Comparison of ENCODE assay signal across 25 cellular contexts in the genomic region with DNA sequence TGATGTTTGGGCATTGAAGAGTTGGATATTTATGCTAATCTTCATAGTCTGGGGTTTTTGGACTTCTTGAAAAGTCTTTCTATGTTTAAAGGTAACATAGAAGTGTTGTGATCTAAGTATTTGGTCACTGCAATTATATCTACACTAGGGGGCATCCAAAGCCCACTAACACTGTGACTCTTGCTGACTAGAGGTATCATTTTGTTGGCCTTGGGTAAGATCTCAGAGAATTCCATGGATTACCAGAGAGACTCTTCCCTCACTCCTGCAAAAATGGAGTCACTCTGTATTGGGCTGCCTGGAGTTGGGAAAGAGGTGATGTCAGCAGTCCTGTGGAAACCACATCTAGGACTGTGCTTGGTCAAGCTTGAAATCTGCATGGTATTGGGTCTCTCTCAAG.
A peak's percentile ranks its signal among the peaks of the same experiment; 100 is the strongest.
DNase-seq lines count a peak whose midpoint lies in the region; ATAC-seq and TF ChIP-seq lines count a peak whose summit lies in the region.
"Had no signal": no experiment of that assay in that cellular context is flagged by ENCODE, and none has a peak within 500 bp of the region (broad histone marks: within the 10 kb centered on the region; RNA-seq: fewer than 3 reads in every experiment).

No MANE protein-coding gene starts in this region.

- no peaks in the 10 kb centered on the region for H3K4me1 ChIP-seq in HAP-1
- H3K4me1 ChIP-seq in PC-3 (ENCODE audit: insufficient read depth, low read length), result no peaks in the 10 kb centered on the region
- H3K4me1 ChIP-seq: pancreas, SJSA1 had no signal

- no peak overlapping the region for H3K27ac ChIP-seq in PC-3 (ENCODE audit: low read length)
- H3K27ac ChIP-seq: dorsolateral prefrontal cortex, pancreas, SJSA1 had no signal

- no peak overlapping the region for H2AFZ ChIP-seq in PC-3 (ENCODE audit: low read length)

- no peaks in the 10 kb centered on the region for H3K79me2 ChIP-seq in PC-3 (ENCODE audit: low read length)

- intact Hi-C loops in PC-3 (cut with micrococcal nuclease) (no loop called here), Calu3 (cut with micrococcal nuclease; ENCODE audit: unreplicated experiment) (no loop called here)

- ATAC-seq in PC-3, result no peak
- ATAC-seq in GM19035 (IDR thresholded peaks at IDR 0.05; ENCODE audit: unreplicated experiment), result no peak
- ATAC-seq: activated CD8-positive, alpha-beta T cell treated with anti-CD3 and anti-CD28 coated beads for 36 hours; HCT116; Panc1; pancreas; sciatic nerve had no signal

- H3K27me3 ChIP-seq in HAP-1 (ENCODE audit: low read depth), result no peaks in the 10 kb centered on the region
- no peaks in the 10 kb centered on the region for H3K27me3 ChIP-seq in PC-3 (ENCODE audit: low read length)
- H3K27me3 ChIP-seq: SJSA1 had no signal

- BruUV-seq in PC-3 (replicated peaks; lab: Mats Ljungman, UMichigan), result no TSS peak
- BruUV-seq in Calu3 (replicated peaks; lab: Mats Ljungman, UMichigan), result no TSS peak

- TF ChIP-seq CTCF in PC-3 (conservative IDR thresholded peaks at IDR 0.05; ENCODE audit: low read depth, low read length), result 0 out of 2 replicates have a peak, but pooled peaks have one; percentile 17
- TF ChIP-seq CTCF in nephron progenitor cell (IDR thresholded peaks at IDR 0.05), result peak; percentile 34
- TF ChIP-seq CTCF in Calu3 (IDR thresholded peaks at IDR 0.05; ENCODE audit: unreplicated experiment), result no peak
- TF ChIP-seq CTCF in GM20000 (IDR thresholded peaks at IDR 0.05; ENCODE audit: extremely low read depth, missing control alignments), result no peak

- H3K36me3 Mint-ChIP-seq in nephron progenitor cell (ENCODE audit: low read depth) (no peaks in the 10 kb centered on the region), Calu3 (ENCODE audit: insufficient read depth, unreplicated experiment) (no peaks in the 10 kb centered on the region)
- H3K36me3 Mint-ChIP-seq: memory B cell had no signal

- no peak overlapping the region for H3K4me3 Mint-ChIP-seq in nephron progenitor cell
- H3K4me3 Mint-ChIP-seq in Calu3 (ENCODE audit: low read depth, unreplicated experiment), result no peak overlapping the region
- H3K4me3 Mint-ChIP-seq: activated B cell treated with CpG ODN at 0.5 μM for 24 hours; activated CD8-positive, alpha-beta T cell treated with anti-CD3 and anti-CD28 coated beads for 36 hours; activated naive CD4-positive, alpha-beta T cell treated with anti-CD3 and anti-CD28 coated beads for 36 hours; central memory CD8-positive, alpha-beta T cell; memory B cell had no signal

- CTCF ChIA-PET in PC-3 (lab: Charles Lee) (no interaction called here), Calu3 (lab: Charles Lee) (no interaction called here)

- H4K20me1 ChIP-seq in PC-3 (ENCODE audit: low read length), result no peaks in the 10 kb centered on the region

- H3K4me3 ChIP-seq in HAP-1 (no peak overlapping the region), PC-3 (ENCODE audit: low read length) (no peak overlapping the region)
- H3K4me3 ChIP-seq: dorsolateral prefrontal cortex, pancreas, SJSA1 had no signal

- no peaks in the 10 kb centered on the region for H3F3A ChIP-seq in PC-3 (ENCODE audit: low read length, unreplicated experiment)

- no peak overlapping the region for H3K27ac Mint-ChIP-seq in nephron progenitor cell
- H3K27ac Mint-ChIP-seq in Calu3 (ENCODE audit: unreplicated experiment), result no peak overlapping the region
- H3K27ac Mint-ChIP-seq: activated B cell treated with CpG ODN at 0.5 μM for 24 hours; activated CD8-positive, alpha-beta T cell treated with anti-CD3 and anti-CD28 coated beads for 36 hours; activated naive CD4-positive, alpha-beta T cell treated with anti-CD3 and anti-CD28 coated beads for 36 hours; memory B cell had no signal

- no peak overlapping the region for H3K9ac ChIP-seq in PC-3 (ENCODE audit: low read length)

- H3K36me3 ChIP-seq in HAP-1 (replicated peaks), result no peaks in the 10 kb centered on the region
- H3K36me3 ChIP-seq in PC-3 (ENCODE audit: low read depth, low read length), result no peaks in the 10 kb centered on the region
- H3K36me3 ChIP-seq: pancreas, SJSA1 had no signal

- DNase-seq in DMS53 (lab: John Stamatoyannopoulos, UW) (peak; percentile 32), DMS53 treated with DMSO at 0.1 percent for 48 hours (lab: John Stamatoyannopoulos, UW; ENCODE audit: unreplicated experiment) (no peak), HAP-1 (ENCODE audit: low spot score in 2 of 2) (peak; percentile 3 to 9), PC-3 (no peak), nephron progenitor cell (no peak), Calu3 (no peak), GM20000 (ENCODE audit: low spot score) (no peak)
- DNase-seq: activated B cell treated with CpG ODN at 0.5 μM for 24 hours; activated CD8-positive, alpha-beta T cell treated with anti-CD3 and anti-CD28 coated beads for 36 hours; activated naive CD4-positive, alpha-beta T cell treated with anti-CD3 and anti-CD28 coated beads for 36 hours; activated T-cell treated with anti-CD3 and anti-CD28 coated beads, Interleukin-2, amount 50 U/mL, for 1 hour; dorsolateral prefrontal cortex; GF-D8; kidney; NCI-H146; NCI-H748 treated with DMSO at 0.1 percent for 48 hours; pancreas; substantia nigra had no signal

- in situ Hi-C loops in HAP-1 (cut with MboI; ENCODE audit: low sequenced_read_pairs), result no loop called here

- H3K9me3 Mint-ChIP-seq in nephron progenitor cell, result no peaks in the 10 kb centered on the region
- H3K9me3 Mint-ChIP-seq in Calu3 (ENCODE audit: low read depth, unreplicated experiment), result peaks cover 8% of the 10 kb centered on the region
- H3K9me3 Mint-ChIP-seq: activated B cell treated with CpG ODN at 0.5 μM for 24 hours; activated CD8-positive, alpha-beta T cell treated with anti-CD3 and anti-CD28 coated beads for 36 hours; activated naive CD4-positive, alpha-beta T cell treated with anti-CD3 and anti-CD28 coated beads for 36 hours; memory B cell had no signal

- POLR2A ChIA-PET in PC-3 (lab: Charles Lee; ENCODE audit: unreplicated experiment), result no interaction called here

- H3K9me2 ChIP-seq in PC-3 (replicated peaks; ENCODE audit: low read length), result no peaks in the 10 kb centered on the region

- H3K4me1 Mint-ChIP-seq in nephron progenitor cell (no peaks in the 10 kb centered on the region), Calu3 (ENCODE audit: low read depth, unreplicated experiment) (no peaks in the 10 kb centered on the region)
- H3K4me1 Mint-ChIP-seq: activated B cell treated with CpG ODN at 0.5 μM for 24 hours; central memory CD8-positive, alpha-beta T cell; memory B cell had no signal

- no peaks in the 10 kb centered on the region for H3K9me3 ChIP-seq in HAP-1
- H3K9me3 ChIP-seq in PC-3 (ENCODE audit: low read length), result no peaks in the 10 kb centered on the region
- H3K9me3 ChIP-seq: pancreas, SJSA1 had no signal

- H3K4me2 ChIP-seq in PC-3 (ENCODE audit: low read length), result no peak overlapping the region

- no peaks in the 10 kb centered on the region for H3K27me3 Mint-ChIP-seq in nephron progenitor cell (ENCODE audit: low read depth, poor library complexity)
- H3K27me3 Mint-ChIP-seq in Calu3 (ENCODE audit: unreplicated experiment), result no peaks in the 10 kb centered on the region
- H3K27me3 Mint-ChIP-seq: activated B cell treated with CpG ODN at 0.5 μM for 24 hours; activated CD8-positive, alpha-beta T cell treated with anti-CD3 and anti-CD28 coated beads for 36 hours; central memory CD8-positive, alpha-beta T cell; memory B cell had no signal

Comparison
In these comparisons a context has a peak if more than half of its experiments do, and no peak if none do; other contexts are left out.
1. DNase-seq: peak in DMS53 (single experiment) and HAP-1 (2 of 2); none in DMS53 treated with DMSO at 0.1 percent for 48 hours (single experiment), PC-3 (single experiment), nephron progenitor cell (single experiment), Calu3 (single experiment) and GM20000 (single experiment).
2. CTCF ChIP-seq: peak in PC-3 (single experiment) and nephron progenitor cell (single experiment); none in Calu3 (single experiment) and GM20000 (single experiment).